Comparison of ENCODE assay signal across 14 cellular contexts in genomic region chr18:74456017-74456408, GRCh38. TPM values are rescaled to one million over a fixed set of nuclear protein-coding genes. Genes with fewer than 3 reads are reported as not detected.
DNase-seq lines count a peak whose midpoint lies in the region; ATAC-seq and TF ChIP-seq lines count a peak whose summit lies in the region.
"Had no signal": no experiment of that assay in that cellular context is flagged by ENCODE, and none has a peak within 500 bp of the region (broad histone marks: within the 10 kb centered on the region; RNA-seq: fewer than 3 reads in every experiment).

No MANE protein-coding gene starts in this region.

- intact Hi-C loops in Calu3 (cut with micrococcal nuclease; ENCODE audit: unreplicated experiment): no loop called here

- H3K4me1 ChIP-seq in iPS-20b (ENCODE audit: insufficient read depth, low read length) (no peaks in the 10 kb centered on the region), smooth muscle cell (ENCODE audit: low read depth) (peaks cover 30% of the 10 kb centered on the region)

- no peaks in the 10 kb centered on the region for H3K9me3 Mint-ChIP-seq in Calu3 (ENCODE audit: low read depth, unreplicated experiment)
- no peaks in the 10 kb centered on the region for H3K9me3 Mint-ChIP-seq in WTC11
- H3K9me3 Mint-ChIP-seq in activated naive CD4-positive, alpha-beta T cell treated with anti-CD3 and anti-CD28 coated beads, Interleukin-2, amount 10 ng/mL, durations not matched to agents 7 days and 5 days: no peaks in the 10 kb centered on the region
- H3K9me3 Mint-ChIP-seq: activated CD4-positive, alpha-beta memory T cell treated with anti-CD3 and anti-CD28 coated beads for 36 hours; T-helper 2 cell treated with Interferon-gamma antibody and Interleukin-4, amounts not matched to agents 5 μg/mL and 100 μg/mL, for 36 hours had no signal

- no peak overlapping the region for H3K27ac Mint-ChIP-seq in Calu3 (ENCODE audit: unreplicated experiment)
- H3K27ac Mint-ChIP-seq in WTC11: no peak overlapping the region
- no peak overlapping the region for H3K27ac Mint-ChIP-seq in activated naive CD4-positive, alpha-beta T cell treated with anti-CD3 and anti-CD28 coated beads, Interleukin-2, amount 10 ng/mL, durations not matched to agents 7 days and 5 days
- H3K27ac Mint-ChIP-seq: activated CD4-positive, alpha-beta memory T cell treated with anti-CD3 and anti-CD28 coated beads for 36 hours; CD14-positive monocyte; T-helper 2 cell treated with Interferon-gamma antibody and Interleukin-4, amounts not matched to agents 5 μg/mL and 100 μg/mL, for 36 hours had no signal

- CTCF ChIA-PET in Calu3 (lab: Charles Lee): no interaction called here
- CTCF ChIA-PET in WTC11 (lab: Charles Lee): interaction anchor here (0.8 to 4.7 kb wide), 3 partner anchors 37 to 258 kb away, joined by 3 to 27 read pairs (median 3); no protein-coding TSS in a partner anchor
- CTCF ChIA-PET in activated naive CD4-positive, alpha-beta T cell treated with anti-CD3 and anti-CD28 coated beads, Interleukin-2, amount 10 ng/mL, durations not matched to agents 7 days and 5 days (lab: Charles Lee): interaction anchor here (1.3 to 1.5 kb wide), 3 partner anchors 37 to 113 kb away, joined by 3 to 4 read pairs (median 4); no protein-coding TSS in a partner anchor

- peaks cover 100% of the 10 kb centered on the region for H3K27me3 Mint-ChIP-seq in Calu3 (ENCODE audit: unreplicated experiment)
- H3K27me3 Mint-ChIP-seq in WTC11 (ENCODE audit: low read depth): peaks cover 61% of the 10 kb centered on the region
- peaks cover 77% of the 10 kb centered on the region for H3K27me3 Mint-ChIP-seq in activated naive CD4-positive, alpha-beta T cell treated with anti-CD3 and anti-CD28 coated beads, Interleukin-2, amount 10 ng/mL, durations not matched to agents 7 days and 5 days

- H3K36me3 Mint-ChIP-seq in Calu3 (ENCODE audit: insufficient read depth, unreplicated experiment): peaks cover 5% of the 10 kb centered on the region
- no peaks in the 10 kb centered on the region for H3K36me3 Mint-ChIP-seq in WTC11
- peaks cover 1% of the 10 kb centered on the region for H3K36me3 Mint-ChIP-seq in activated naive CD4-positive, alpha-beta T cell treated with anti-CD3 and anti-CD28 coated beads, Interleukin-2, amount 10 ng/mL, durations not matched to agents 7 days and 5 days
- H3K36me3 Mint-ChIP-seq: activated CD4-positive, alpha-beta memory T cell treated with anti-CD3 and anti-CD28 coated beads for 36 hours had no signal

- POLR2A ChIA-PET in WTC11 (lab: Charles Lee): no interaction called here

- TF ChIP-seq CTCF in Calu3 (IDR thresholded peaks at IDR 0.05; ENCODE audit: unreplicated experiment) (no peak), WTC11 (IDR thresholded peaks at IDR 0.05) (no peak), smooth muscle cell (IDR thresholded peaks at IDR 0.05; ENCODE audit: borderline replicate concordance, insufficient read depth, poor library complexity, severe bottlenecking) (no peak)

- no peak overlapping the region for H3K9ac ChIP-seq in iPS-20b (ENCODE audit: low read depth, low read length)
- no peak overlapping the region for H3K9ac ChIP-seq in smooth muscle cell (ENCODE audit: low read depth)

- H3K9me3 ChIP-seq in iPS-20b (ENCODE audit: insufficient read depth, low read depth, low read length) (no peaks in the 10 kb centered on the region), smooth muscle cell (replicated peaks; ENCODE audit: low read depth) (no peaks in the 10 kb centered on the region)

- H3K27ac ChIP-seq in iPS-20b (ENCODE audit: low read length) (no peak overlapping the region), smooth muscle cell (ENCODE audit: low read depth) (no peak overlapping the region)

- DNase-seq in Calu3 (no peak), WTC11 (ENCODE audit: low spot score) (no peak), smooth muscle cell (lab: John Stamatoyannopoulos, UW; ENCODE audit: unreplicated experiment) (no peak), erythroblast (lab: John Stamatoyannopoulos, UW) (no peak)
- no peak for DNase-seq in activated naive CD4-positive, alpha-beta T cell treated with anti-CD3 and anti-CD28 coated beads, Interleukin-2, amount 10 ng/mL, durations not matched to agents 7 days and 5 days
- DNase-seq in stimulated activated naive CD4-positive, alpha-beta T cell treated with Interleukin-2 at 50 U/mL for 16 hours (lab: John Stamatoyannopoulos, UW): no peak
- DNase-seq: activated CD4-positive, alpha-beta memory T cell treated with anti-CD3 and anti-CD28 coated beads for 36 hours; activated naive CD4-positive, alpha-beta T cell treated with Interleukin-2 at 50 U/mL for 16 hours; NCI-H1092 had no signal

- no peak overlapping the region for H2AFZ ChIP-seq in smooth muscle cell (ENCODE audit: low read depth)

- H3K4me3 Mint-ChIP-seq in Calu3 (ENCODE audit: low read depth, unreplicated experiment) (peak overlapping the region; percentile 66), WTC11 (peak overlapping the region; percentile 68)
- no peak overlapping the region for H3K4me3 Mint-ChIP-seq in activated naive CD4-positive, alpha-beta T cell treated with anti-CD3 and anti-CD28 coated beads, Interleukin-2, amount 10 ng/mL, durations not matched to agents 7 days and 5 days
- H3K4me3 Mint-ChIP-seq: activated CD4-positive, alpha-beta memory T cell treated with anti-CD3 and anti-CD28 coated beads for 36 hours; T-helper 2 cell treated with Interferon-gamma antibody and Interleukin-4, amounts not matched to agents 5 μg/mL and 100 μg/mL, for 36 hours had no signal

- H3K27me3 ChIP-seq in iPS-20b (ENCODE audit: insufficient read depth, low read length): peaks cover 80% of the 10 kb centered on the region
- peaks cover 61% of the 10 kb centered on the region for H3K27me3 ChIP-seq in smooth muscle cell (ENCODE audit: low read depth)

- H3K79me2 ChIP-seq in smooth muscle cell (ENCODE audit: low read depth): no peaks in the 10 kb centered on the region

- no TSS peak for BruUV-seq in Calu3 (replicated peaks; lab: Mats Ljungman, UMichigan)

- H3K4me1 Mint-ChIP-seq in Calu3 (ENCODE audit: low read depth, unreplicated experiment): peaks cover 8% of the 10 kb centered on the region
- peaks cover 3% of the 10 kb centered on the region for H3K4me1 Mint-ChIP-seq in WTC11
- peaks cover 7% of the 10 kb centered on the region for H3K4me1 Mint-ChIP-seq in activated naive CD4-positive, alpha-beta T cell treated with anti-CD3 and anti-CD28 coated beads, Interleukin-2, amount 10 ng/mL, durations not matched to agents 7 days and 5 days

- H3K36me3 ChIP-seq in iPS-20b (ENCODE audit: insufficient read depth, low read depth, low read length): no peaks in the 10 kb centered on the region
- no peaks in the 10 kb centered on the region for H3K36me3 ChIP-seq in smooth muscle cell (ENCODE audit: low read depth)

- H3K4me2 ChIP-seq in smooth muscle cell: peak overlapping the region; percentile 86

- H4K20me1 ChIP-seq in smooth muscle cell (ENCODE audit: low read depth): no peaks in the 10 kb centered on the region

- TF ChIP-seq POLR2A in erythroblast (IDR thresholded peaks at IDR 0.05; ENCODE audit: low read length): no peak

- H3F3A ChIP-seq in smooth muscle cell (ENCODE audit: low read depth): no peaks in the 10 kb centered on the region

- WGBS in smooth muscle cell (ENCODE audit: low lambda C conversion rate): 13% methylated on average over 10 of the region's 10 CpGs

- ATAC-seq in WTC11 (no peak), GM19328 (IDR thresholded peaks at IDR 0.05; ENCODE audit: unreplicated experiment) (no peak)

- H3K4me3 ChIP-seq in iPS-20b (ENCODE audit: low read length): peak overlapping the region; percentile 69
- peak overlapping the region; percentile 44 for H3K4me3 ChIP-seq in smooth muscle cell

TF ChIP-seq in WTC11, 78 proteins besides CTCF, POLR2A, EP300 and RAD21:
- TF ChIP-seq ZNF396 (CRISPR knock-in tag; IDR thresholded peaks at IDR 0.05; ENCODE audit: borderline replicate concordance) (no peak), ZBTB21 (CRISPR knock-in tag; IDR thresholded peaks at IDR 0.05; ENCODE audit: borderline replicate concordance) (no peak), NR2C2 (CRISPR knock-in tag; IDR thresholded peaks at IDR 0.05) (no peak), HMGA2 (CRISPR knock-in tag; IDR thresholded peaks at IDR 0.05) (no peak), CBFB (CRISPR knock-in tag; IDR thresholded peaks at IDR 0.05; ENCODE audit: low read depth) (no peak), IRF1 (CRISPR knock-in tag; IDR thresholded peaks at IDR 0.05) (no peak), JAZF1 (CRISPR knock-in tag; IDR thresholded peaks at IDR 0.05) (no peak), TEAD1 (CRISPR knock-in tag; IDR thresholded peaks at IDR 0.05) (no peak)

RNA-seq across cellular contexts. Expression of gene DIPK1C, which starts 1.1 kb away (rescaled TPM):
- total RNA-seq in Calu3 (2022): not detected in 2 replicates
- not detected in 3 replicates for total RNA-seq in WTC11 (2021)
- not detected in 2 replicates for total RNA-seq in smooth muscle cell
- not detected in 2 replicates for polyA plus RNA-seq in smooth muscle cell
- total RNA-seq: activated CD4-positive, alpha-beta memory T cell treated with anti-CD3 and anti-CD28 coated beads for 36 hours had no signal
- polyA plus RNA-seq: CD14-positive monocyte, keratinocyte had no signal

RNA-seq across cellular contexts. Expression of gene CNDP2, which starts 40.1 kb away (rescaled TPM):
- 279 and 312 TPM in 2 replicates for total RNA-seq in Calu3 (2022)
- 228 to 248 TPM (median 229 TPM) in 3 replicates for total RNA-seq in WTC11 (2021)
- 48.0 and 73.4 TPM in 2 replicates for total RNA-seq in smooth muscle cell
- 64.1 and 81.1 TPM in 2 replicates for polyA plus RNA-seq in smooth muscle cell
